Comparison of ENCODE assay signal across 8 cellular contexts in genomic region chr7:138979226-138979979, GRCh38. TPM values are rescaled to one million over a fixed set of nuclear protein-coding genes. Genes with fewer than 3 reads are reported as not detected.
DNase-seq lines count a peak whose midpoint lies in the region; ATAC-seq, FAIRE-seq and TF ChIP-seq lines count a peak whose summit lies in the region.

No MANE protein-coding gene starts in this region.

- TF ChIP-seq RAD21 in GM12878 (IDR thresholded peaks at IDR 0.05; ENCODE audit: insufficient read depth, low read depth, low read length), result no peak

- SMC1A ChIA-PET in GM12878 (lab: Charles Lee; ENCODE audit: uncharacterized antibody, unreplicated experiment), result interaction anchor here (2.2 kb wide), 1 partner anchor 93 kb away, joined by 8 read pairs; no protein-coding TSS in a partner anchor

- H3K9me3 Mint-ChIP-seq in natural killer cell treated with Interleukin-12 subunit alpha and Interleukin-12 subunit beta and Interleukin-15 and Interleukin-18, amount 100 ng/mL, for 72 hours, result no peaks in the 10 kb centered on the region

- CTCF ChIA-PET in GM12878 (lab: Yijun Ruan, JAX), result interaction anchor here (1.0 to 1.5 kb wide), 3 partner anchors 44 to 93 kb away, joined by 3 to 10 read pairs (median 5); no protein-coding TSS in a partner anchor

- H4K20me1 ChIP-seq in GM12878 (ENCODE audit: control insufficient read depth, insufficient read depth), result no peaks in the 10 kb centered on the region

- no peak overlapping the region for H2AFZ ChIP-seq in GM12878 (ENCODE audit: control insufficient read depth, low read depth, low read length)

- H3K4me1 Mint-ChIP-seq in natural killer cell treated with Interleukin-12 subunit alpha and Interleukin-12 subunit beta and Interleukin-15 and Interleukin-18, amount 100 ng/mL, for 72 hours (ENCODE audit: low read depth in 2 of 2), result peaks cover 8 to 9% of the 10 kb centered on the region in 2 donors

- H3K27ac ChIP-seq in GM12878 (ENCODE audit: control insufficient read depth, insufficient read depth), result no peak overlapping the region

- TF ChIP-seq POLR2A in GM12878 (IDR thresholded peaks at IDR 0.05; ENCODE audit: low read depth, low read length), result no peak

- no peaks in the 10 kb centered on the region for H3K4me1 ChIP-seq in GM12878 (ENCODE audit: control insufficient read depth, insufficient read depth, low read length)

- no TSS peak for BruUV-seq in GM12878 (replicated peaks; lab: Mats Ljungman, UMichigan)

- peaks cover 27 to 51% of the 10 kb centered on the region in 2 donors for H3K27me3 Mint-ChIP-seq in natural killer cell treated with Interleukin-12 subunit alpha and Interleukin-12 subunit beta and Interleukin-15 and Interleukin-18, amount 100 ng/mL, for 72 hours

- peaks cover 8% of the 10 kb centered on the region in 2 experiments for H3K27me3 ChIP-seq in GM12878 (replicated peaks in 1 of 2; ENCODE audit: control insufficient read depth in 2 of 2, insufficient read depth in 2 of 2, low read length in 1 of 2)

- no peak for TF ChIP-seq EP300 in GM12878 (IDR thresholded peaks at IDR 0.05; ENCODE audit: borderline replicate concordance in 1 of 2, control insufficient read depth in 1 of 2, low read depth in 2 of 2, low read length in 2 of 2)

- in situ Hi-C loops in GM12878 (cut with MboI), result no loop called here

- 72% methylated on average over 6 of the region's 6 CpGs for WGBS in GM12878 (ENCODE audit: insufficient coverage, insufficient replicate concordance, low lambda C conversion rate, missing lambda C conversion rate)

- no peak overlapping the region for H3K4me3 ChIP-seq in GM12878

- DNase-seq in GM12878 (ENCODE audit: low read depth, low spot score) (no peak), NCI-H2107 treated with DMSO at 0.1 percent for 48 hours (lab: John Stamatoyannopoulos, UW; ENCODE audit: unreplicated experiment) (no peak), NCI-H1436 treated with DMSO at 0.1 percent for 48 hours (lab: John Stamatoyannopoulos, UW) (no peak)
- no peak for DNase-seq in natural killer cell treated with Interleukin-12 subunit alpha and Interleukin-12 subunit beta and Interleukin-15 and Interleukin-18, amount 100 ng/mL, for 72 hours (ENCODE audit: low spot score)

- H3K9me3 ChIP-seq in GM12878 (replicated peaks; ENCODE audit: control insufficient read depth, insufficient read depth, low read length), result no peaks in the 10 kb centered on the region

- intact Hi-C loops in GM12878 (cut with micrococcal nuclease; ENCODE audit: unreplicated experiment), result no loop called here

- FAIRE-seq in GM12878 (lab: Jason Lieb, UNC), result no peak

- no peak overlapping the region for H3K4me2 ChIP-seq in GM12878 (ENCODE audit: control insufficient read depth, insufficient read depth)

- H3K9ac ChIP-seq in GM12878 (ENCODE audit: control insufficient read depth, insufficient read depth, low read length), result no peak overlapping the region

- POLR2A ChIA-PET in GM12878 (lab: Charles Lee), result no interaction called here

- H3K36me3 ChIP-seq in GM12878 (ENCODE audit: control insufficient read depth in 2 of 2, insufficient read depth in 2 of 2, low read length in 1 of 2), result no peaks in the 10 kb centered on the region

- H3K36me3 Mint-ChIP-seq in natural killer cell treated with Interleukin-12 subunit alpha and Interleukin-12 subunit beta and Interleukin-15 and Interleukin-18, amount 100 ng/mL, for 72 hours, result no peaks in the 10 kb centered on the region

- no peaks in the 10 kb centered on the region for H3K79me2 ChIP-seq in GM12878 (ENCODE audit: control insufficient read depth, insufficient read depth, low read length)

- peak overlapping the region; percentile 52 for H3K4me3 Mint-ChIP-seq in natural killer cell treated with Interleukin-12 subunit alpha and Interleukin-12 subunit beta and Interleukin-15 and Interleukin-18, amount 100 ng/mL, for 72 hours

- no peak overlapping the region for H3K27ac Mint-ChIP-seq in natural killer cell treated with Interleukin-12 subunit alpha and Interleukin-12 subunit beta and Interleukin-15 and Interleukin-18, amount 100 ng/mL, for 72 hours

- TF ChIP-seq CTCF in GM12873 (IDR thresholded peaks at IDR 0.05; ENCODE audit: insufficient read depth, low read depth, low read length, missing control alignments) (peak; percentile 35), GM12878 (IDR thresholded peaks at IDR 0.05 in 2 of 3, conservative IDR thresholded peaks at IDR 0.05 in 1 of 3; ENCODE audit: control insufficient read depth in 2 of 3, extremely low read depth in 1 of 3, insufficient read depth in 1 of 3, low read depth in 3 of 3, low read length in 3 of 3) (peak in 1 of 3 experiments; percentile 35; a peak in 1 of 6 replicates)

- peak; percentile 42 for ATAC-seq in HG03520 (IDR thresholded peaks at IDR 0.05; ENCODE audit: unreplicated experiment)
- ATAC-seq in GM12878, result peak; percentile 79
- no peak for ATAC-seq in natural killer cell treated with Interleukin-12 subunit alpha and Interleukin-12 subunit beta and Interleukin-15 and Interleukin-18, amount 100 ng/mL, for 72 hours
- ATAC-seq in HG02884 (IDR thresholded peaks at IDR 0.05; ENCODE audit: unreplicated experiment), result no peak
- no peak for ATAC-seq in esophagus mucosa

- RAD21 ChIA-PET in GM12878 (lab: Charles Lee; ENCODE audit: unreplicated experiment), result interaction anchor here (1.4 kb wide), 1 partner anchor 92 kb away, joined by 3 read pairs; no protein-coding TSS in a partner anchor

TF ChIP-seq in GM12878, 131 proteins besides CTCF, POLR2A, EP300 and RAD21 (continues in another document):
- TF ChIP-seq FOXM1 (IDR thresholded peaks at IDR 0.05; ENCODE audit: low read depth, low read length) (no peak), SMC3 (IDR thresholded peaks at IDR 0.05; ENCODE audit: borderline replicate concordance, low read length) (no peak), YBX1 (IDR thresholded peaks at IDR 0.05) (no peak), SUZ12 (IDR thresholded peaks at IDR 0.05; ENCODE audit: unreplicated experiment) (no peak), CHD1 (IDR thresholded peaks at IDR 0.05; ENCODE audit: low read depth, low read length) (no peak), KDM1A (IDR thresholded peaks at IDR 0.05; ENCODE audit: borderline replicate concordance) (no peak), NBN (IDR thresholded peaks at IDR 0.05) (no peak), SMAD1 (IDR thresholded peaks at IDR 0.05; ENCODE audit: low read depth, partially characterized antibody) (no peak)

RNA-seq across cellular contexts. Expression of gene KIAA1549, which starts 1.8 kb away (rescaled TPM):
- 0.81 and 0.84 TPM in 2 replicates for total RNA-seq in GM12878 (2013; cell fraction: nucleolus; rRNA removed)
- 0.16 and 0.23 TPM in 2 replicates for total RNA-seq in GM12878 (2014; rRNA removed)
- 0.22 and 0.28 TPM in 2 replicates for total RNA-seq in GM12878 (2014; rRNA removed; fragmentation: Illumina TruSeq; extraction: Trizol)
- 0.74 and 0.82 TPM in 2 replicates for total RNA-seq in GM12878 (2021)
- polyA plus RNA-seq in GM12878 (2011; ENCODE audit: low read depth), result 0.12 TPM
- 0.20 and 0.30 TPM in 2 replicates for polyA plus RNA-seq in GM12878 (2011; rRNA removed)
- polyA plus RNA-seq in GM12878 (2011; cell fraction: cytosol; rRNA removed), result 0.27 and 0.42 TPM in 2 replicates
- 0.66 and 0.94 TPM in 2 replicates for polyA plus RNA-seq in GM12878 (2011; cell fraction: nucleus; rRNA removed)
- 0.19 and 0.27 TPM in 2 replicates for polyA plus RNA-seq in GM12878 (2012)
- 0.32 TPM in 2 replicates for polyA plus RNA-seq in GM12878 (2014; fragmentation: Illumina TruSeq; extraction: Trizol)
- polyA plus RNA-seq in GM12878 (2014; fragmentation: Nextera tagmentation; extraction: Ambion mirVana), result under 1 TPM; 0.02 to 0.05 TPM
- polyA plus RNA-seq in GM12878 (2014; rRNA removed), result 0.19 and 0.27 TPM in 2 replicates
- polyA plus RNA-seq in GM12878 (2016; fragmentation: Nextera tagmentation; extraction: Ambion mirVana), result under 1 TPM; 0.03 to 0.05 TPM
- 0.51 and 0.93 TPM in 2 replicates for polyA minus RNA-seq in GM12878 (2011; rRNA and poly(A)+ RNA removed)
- 0.27 and 0.52 TPM in 2 replicates for polyA minus RNA-seq in GM12878 (2011; cell fraction: cytosol; rRNA and poly(A)+ RNA removed)
- polyA minus RNA-seq in GM12878 (2011; cell fraction: nucleus; rRNA and poly(A)+ RNA removed), result 0.85 and 2.0 TPM in 2 replicates
- total RNA-seq in natural killer cell treated with Interleukin-12 subunit alpha and Interleukin-12 subunit beta and Interleukin-15 and Interleukin-18, amount 100 ng/mL, for 72 hours, result under 1 TPM; 0.21 to 0.33 TPM
- 0.20 TPM for total RNA-seq in esophagus mucosa

RNA-seq across cellular contexts. Expression of gene ZC3HAV1L, which starts 56.4 kb away (rescaled TPM):
- total RNA-seq in GM12878 (2013; cell fraction: nucleolus; rRNA removed), result 74.5 and 88.6 TPM in 2 replicates
- total RNA-seq in GM12878 (2014; rRNA removed), result 4.7 and 4.8 TPM in 2 replicates
- total RNA-seq in GM12878 (2014; rRNA removed; fragmentation: Illumina TruSeq; extraction: Trizol), result 4.5 and 6.6 TPM in 2 replicates
- 10.5 and 10.6 TPM in 2 replicates for total RNA-seq in GM12878 (2021)
- polyA plus RNA-seq in GM12878 (2011; ENCODE audit: low read depth), result 3.5 TPM
- polyA plus RNA-seq in GM12878 (2011; rRNA removed), result 16.3 and 19.9 TPM in 2 replicates
- polyA plus RNA-seq in GM12878 (2011; cell fraction: cytosol; rRNA removed), result 19.2 and 20.8 TPM in 2 replicates
- 10.6 and 10.9 TPM in 2 replicates for polyA plus RNA-seq in GM12878 (2011; cell fraction: nucleus; rRNA removed)
- 3.4 and 6.4 TPM in 2 replicates for polyA plus RNA-seq in GM12878 (2012)
- polyA plus RNA-seq in GM12878 (2014; fragmentation: Illumina TruSeq; extraction: Trizol), result 5.1 and 5.4 TPM in 2 replicates
- under 1 TPM; 0.09 to 0.18 TPM for polyA plus RNA-seq in GM12878 (2014; fragmentation: Nextera tagmentation; extraction: Ambion mirVana)
- polyA plus RNA-seq in GM12878 (2014; rRNA removed), result 10.8 and 11.5 TPM in 2 replicates
- 1 to 10 TPM; 4.6 to 5.2 TPM for polyA plus RNA-seq in GM12878 (2016; fragmentation: Nextera tagmentation; extraction: Ambion mirVana)
- polyA minus RNA-seq in GM12878 (2011; rRNA and poly(A)+ RNA removed), result 8.2 and 11.6 TPM in 2 replicates
- polyA minus RNA-seq in GM12878 (2011; cell fraction: cytosol; rRNA and poly(A)+ RNA removed), result 11.1 and 11.6 TPM in 2 replicates
- 4.8 and 5.5 TPM in 2 replicates for polyA minus RNA-seq in GM12878 (2011; cell fraction: nucleus; rRNA and poly(A)+ RNA removed)
- 1 to 10 TPM; 3.7 to 8.7 TPM for total RNA-seq in natural killer cell treated with Interleukin-12 subunit alpha and Interleukin-12 subunit beta and Interleukin-15 and Interleukin-18, amount 100 ng/mL, for 72 hours
- 6.3 TPM for total RNA-seq in esophagus mucosa

Comparison
In these comparisons a context has a peak if more than half of its experiments do, and no peak if none do; other contexts are left out.
1. ATAC-seq: peak in HG03520 (single experiment) and GM12878 (single experiment); none in natural killer cell treated with Interleukin-12 subunit alpha and Interleukin-12 subunit beta and Interleukin-15 and Interleukin-18, amount 100 ng/mL, for 72 hours (0 of 2), HG02884 (single experiment) and esophagus mucosa (single experiment).